36 cellular contexts compared by ENCODE assay signal in genomic region chr2:240159251-240159839, GRCh38. TPM values are rescaled to one million over a fixed set of nuclear protein-coding genes. Genes with fewer than 3 reads are reported as not detected.
"Had no signal": no experiment of that assay in that cellular context is flagged by ENCODE, and none has a peak within 500 bp of the region (broad histone marks: within the 10 kb centered on the region; RNA-seq: fewer than 3 reads in every experiment).

No MANE protein-coding gene starts in this region.

- DNase-seq: activated CD4-positive, alpha-beta T cell treated with anti-CD3 and anti-CD28 coated beads, Interleukin-2, amount 10 ng/mL, durations not matched to agents 24 days and 14 days; activated CD4-positive, CD25-positive, alpha-beta regulatory T cell treated with anti-CD3 and anti-CD28 coated beads, Interleukin-2, amount 50 U/mL, for 72 hours; activated CD8-positive, alpha-beta T cell treated with anti-CD3 and anti-CD28 coated beads for 36 hours; activated gamma-delta T cell treated with Interleukin-2 at 50 U/mL for 16 hours; activated naive CD4-positive, alpha-beta T cell treated with anti-CD3 and anti-CD28 coated beads, Interleukin-2, amount 50 U/mL, for 16 hours; activated T-cell treated with anti-CD3 and anti-CD28 coated beads, Interleukin-2, amount 50 U/mL, for 4 hours; amniotic stem cell; colonic mucosa; effector CD8-positive, alpha-beta T cell; esophagus squamous epithelium; foreskin melanocyte; heart right ventricle; naive B cell; stimulated activated CD4-positive, alpha-beta T cell treated with anti-CD3 and anti-CD28 coated beads, Interleukin-4, amount 100 ng/mL, for 24 hours; SW 1271; T-helper 9 cell had no signal

- H3K9me3 Mint-ChIP-seq: activated CD8-positive, alpha-beta T cell treated with anti-CD3 and anti-CD28 coated beads for 36 hours; activated T-cell treated with anti-CD3 and anti-CD28 coated beads, Interleukin-2, amount 50 U/mL, for 4 hours; activated T-helper 17 cell treated with anti-CD3 and anti-CD28 coated beads, Interleukin-2, amount 50 U/mL, for 72 hours; mesothelial cell of epicardium; neural crest cell; stimulated activated effector memory CD8-positive, alpha-beta T cell treated with anti-CD3 and anti-CD28 coated beads, Interleukin-12 subunit alpha, Interleukin-12 subunit beta, amount 100 ng/mL, for 72 hours; stimulated activated naive CD8-positive, alpha-beta T cell treated with anti-CD3 and anti-CD28 coated beads, Interleukin-15, Interleukin-2, amounts not matched to agents 100 ng/mL and 50 ng/mL, for 24 hours; type B pancreatic cell had no signal

- H3K27ac Mint-ChIP-seq: activated CD4-positive, alpha-beta T cell treated with anti-CD3 and anti-CD28 coated beads, Interleukin-2, amount 10 ng/mL, durations not matched to agents 24 days and 14 days; activated CD8-positive, alpha-beta T cell treated with anti-CD3 and anti-CD28 coated beads for 36 hours; activated T-helper 17 cell treated with anti-CD3 and anti-CD28 coated beads, Interleukin-2, amount 50 U/mL, for 72 hours; mesothelial cell of epicardium; stimulated activated effector memory CD8-positive, alpha-beta T cell treated with anti-CD3 and anti-CD28 coated beads, Interleukin-12 subunit alpha, Interleukin-12 subunit beta, amount 100 ng/mL, for 72 hours; stimulated activated naive CD8-positive, alpha-beta T cell treated with anti-CD3 and anti-CD28 coated beads, Interleukin-15, Interleukin-2, amounts not matched to agents 100 ng/mL and 50 ng/mL, for 24 hours; T-helper 1 cell treated with Interleukin-12 subunit alpha and Interleukin-12 subunit beta and Interleukin-4 antibody, amounts not matched to agents 30 μg/mL and 1 μg/mL, for 36 hours; type B pancreatic cell had no signal

- H3K27ac ChIP-seq: breast epithelium, colonic mucosa, epithelial cell of prostate, esophagus squamous epithelium, heart right ventricle, left lung, right lobe of liver, skin epidermis, thoracic aorta, vagina had no signal

- H3K4me1 Mint-ChIP-seq: activated CD4-positive, alpha-beta T cell treated with anti-CD3 and anti-CD28 coated beads, Interleukin-2, amount 10 ng/mL, durations not matched to agents 24 days and 14 days; activated T-helper 17 cell treated with anti-CD3 and anti-CD28 coated beads, Interleukin-2, amount 50 U/mL, for 72 hours; naive B cell; stimulated activated effector memory CD8-positive, alpha-beta T cell treated with anti-CD3 and anti-CD28 coated beads, Interleukin-12 subunit alpha, Interleukin-12 subunit beta, amount 100 ng/mL, for 72 hours had no signal

- H3K27me3 ChIP-seq: colonic mucosa, right lobe of liver, vagina had no signal

- H3K36me3 ChIP-seq: breast epithelium, colonic mucosa, esophagus squamous epithelium, heart right ventricle, left lung, right lobe of liver, thoracic aorta, vagina had no signal

- H3K27me3 Mint-ChIP-seq: activated CD4-positive, alpha-beta T cell treated with anti-CD3 and anti-CD28 coated beads, Interleukin-2, amount 10 ng/mL, durations not matched to agents 24 days and 14 days; stimulated activated naive CD8-positive, alpha-beta T cell treated with anti-CD3 and anti-CD28 coated beads, Interleukin-15, Interleukin-2, amounts not matched to agents 100 ng/mL and 50 ng/mL, for 24 hours had no signal

- H3K36me3 Mint-ChIP-seq: mesothelial cell of epicardium; naive B cell; stimulated activated effector memory CD8-positive, alpha-beta T cell treated with anti-CD3 and anti-CD28 coated beads, Interleukin-12 subunit alpha, Interleukin-12 subunit beta, amount 100 ng/mL, for 72 hours; type B pancreatic cell had no signal

- H3K9me3 ChIP-seq: breast epithelium, colonic mucosa, esophagus squamous epithelium, heart right ventricle, left lung, right lobe of liver, thoracic aorta, vagina had no signal

- H3K4me3 Mint-ChIP-seq: activated CD4-positive, alpha-beta T cell treated with anti-CD3 and anti-CD28 coated beads, Interleukin-2, amount 10 ng/mL, durations not matched to agents 24 days and 14 days; activated CD8-positive, alpha-beta T cell treated with anti-CD3 and anti-CD28 coated beads for 36 hours; activated T-cell treated with anti-CD3 and anti-CD28 coated beads, Interleukin-2, amount 50 U/mL, for 4 hours; activated T-helper 17 cell treated with anti-CD3 and anti-CD28 coated beads, Interleukin-2, amount 50 U/mL, for 72 hours; mesothelial cell of epicardium; naive B cell; neural crest cell; stimulated activated effector memory CD8-positive, alpha-beta T cell treated with anti-CD3 and anti-CD28 coated beads, Interleukin-12 subunit alpha, Interleukin-12 subunit beta, amount 100 ng/mL, for 72 hours; stimulated activated naive CD8-positive, alpha-beta T cell treated with anti-CD3 and anti-CD28 coated beads, Interleukin-15, Interleukin-2, amounts not matched to agents 100 ng/mL and 50 ng/mL, for 24 hours; T-helper 1 cell treated with Interleukin-12 subunit alpha and Interleukin-12 subunit beta and Interleukin-4 antibody, amounts not matched to agents 30 μg/mL and 1 μg/mL, for 36 hours; type B pancreatic cell had no signal

- H3K4me1 ChIP-seq: breast epithelium, colonic mucosa, esophagus squamous epithelium, heart right ventricle, left lung, right lobe of liver, vagina had no signal

- H3K4me3 ChIP-seq: breast epithelium, colonic mucosa, esophagus squamous epithelium, heart right ventricle, left lung, right lobe of liver, skin epidermis, thoracic aorta, vagina had no signal

- FAIRE-seq: endometrium had no signal

- ATAC-seq: activated CD8-positive, alpha-beta T cell treated with anti-CD3 and anti-CD28 coated beads for 36 hours; activated T-cell treated with anti-CD3 and anti-CD28 coated beads, Interleukin-2, amount 50 U/mL, for 4 hours; activated T-helper 17 cell treated with anti-CD3 and anti-CD28 coated beads, Interleukin-2, amount 50 U/mL, for 72 hours; heart right ventricle; left lung; stimulated activated effector memory CD8-positive, alpha-beta T cell treated with anti-CD3 and anti-CD28 coated beads, Interleukin-12 subunit alpha, Interleukin-12 subunit beta, amount 100 ng/mL, for 72 hours had no signal

RNA-seq across cellular contexts. Expression of gene OTOS, which starts 18.9 kb away (rescaled TPM):
- total RNA-seq: activated CD4-positive, alpha-beta T cell treated with anti-CD3 and anti-CD28 coated beads, Interleukin-2, amount 10 ng/mL, durations not matched to agents 24 days and 14 days; activated CD8-positive, alpha-beta T cell treated with anti-CD3 and anti-CD28 coated beads for 36 hours; activated T-cell treated with anti-CD3 and anti-CD28 coated beads, Interleukin-2, amount 50 U/mL, for 4 hours; activated T-helper 17 cell treated with anti-CD3 and anti-CD28 coated beads, Interleukin-2, amount 50 U/mL, for 72 hours; breast epithelium; colonic mucosa; dermis microvascular lymphatic vessel endothelial cell; esophagus squamous epithelium; glomerular endothelial cell; heart right ventricle; left lung; mesothelial cell of epicardium; neural crest cell; omental fat pad; renal cortical epithelial cell; right lobe of liver; subcutaneous adipose tissue; thoracic aorta; vagina had no signal
- polyA plus RNA-seq: heart right ventricle had no signal
